Comparison of ENCODE assay signal across 8 cellular contexts in the genomic region with DNA sequence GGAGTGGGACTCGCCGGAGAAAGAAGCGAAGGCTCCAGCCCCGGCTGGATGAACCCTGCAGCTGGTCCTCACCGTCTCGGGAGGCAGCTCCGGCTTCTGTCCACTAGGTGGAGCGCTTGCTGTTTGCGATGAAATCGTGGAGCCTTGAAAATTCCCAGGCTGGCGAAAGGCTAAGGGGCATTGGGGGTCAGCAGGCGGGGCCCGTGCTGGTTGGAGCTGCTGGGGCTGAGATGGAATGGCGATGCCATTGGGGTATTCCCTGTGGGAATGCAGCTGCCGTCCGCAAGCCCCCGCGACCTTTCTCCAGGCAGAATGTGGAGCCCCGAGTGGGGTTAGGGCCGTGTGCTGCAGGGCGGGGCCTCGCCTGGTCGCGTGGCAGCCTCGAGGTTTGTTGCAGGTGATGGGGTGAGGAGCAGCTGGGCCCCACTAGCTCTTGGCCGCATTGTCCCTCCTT.
DNase-seq lines count a peak whose midpoint lies in the region; ATAC-seq and TF ChIP-seq lines count a peak whose summit lies in the region.

No MANE protein-coding gene starts in this region.

- H3K4me1 Mint-ChIP-seq in naive B cell, result peaks cover 21 to 33% (median 26%) of the 10 kb centered on the region in 3 donors
- peaks cover 23% of the 10 kb centered on the region for H3K4me1 Mint-ChIP-seq in stimulated activated memory B cell treated with anti-CD40 and anti-IgM and Interleukin-4, amounts not matched to agents 10 μg/mL and 1 μg/mL and 100 μg/mL, for 72 hours

- POLR2A ChIA-PET in BJ (lab: Charles Lee), result no interaction called here

- no peaks in the 10 kb centered on the region for H3K9me3 Mint-ChIP-seq in naive B cell
- no peaks in the 10 kb centered on the region for H3K9me3 Mint-ChIP-seq in stimulated activated memory B cell treated with anti-CD40 and anti-IgM and Interleukin-4, amounts not matched to agents 10 μg/mL and 1 μg/mL and 100 μg/mL, for 72 hours

- CTCF ChIA-PET in BJ (lab: Yijun Ruan, JAX), result interaction anchor here (0.6 to 2.3 kb wide), 18 partner anchors 8 to 154 kb away, joined by 3 to 20 read pairs (median 4); no protein-coding TSS in a partner anchor

- H3K27ac Mint-ChIP-seq in naive B cell, result peak overlapping the region in 5 of 6 donors; percentile 66 to 93 (median 82)
- H3K27ac Mint-ChIP-seq in stimulated activated memory B cell treated with anti-CD40 and anti-IgM and Interleukin-4, amounts not matched to agents 10 μg/mL and 1 μg/mL and 100 μg/mL, for 72 hours, result no peak overlapping the region

- no peak for TF ChIP-seq EP300 in esophagus muscularis mucosa (IDR thresholded peaks at IDR 0.05)

- DNase-seq in BJ (ENCODE audit: low read depth) (no peak), HAP-1 (ENCODE audit: low spot score in 2 of 2) (peak; percentile 59 to 90), NOMO-1 treated with DMSO at 0.1 percent for 48 hours (lab: John Stamatoyannopoulos, UW; ENCODE audit: unreplicated experiment) (peak; percentile 8), activated T-cell treated with anti-CD3 and anti-CD28 coated beads for 1 hour (ENCODE audit: low read depth) (peak; percentile 51), esophagus muscularis mucosa (ENCODE audit: extremely low spot score) (no peak), naive B cell (peak; percentile 56)

- H3K4me3 ChIP-seq in BJ (ENCODE audit: low read depth, low read length) (no peak overlapping the region), HAP-1 (no peak overlapping the region), esophagus muscularis mucosa (peak overlapping the region in 2 of 4 donors; percentile 13 to 25)

- peak; percentile 95 for TF ChIP-seq CTCF in BJ (IDR thresholded peaks at IDR 0.05; ENCODE audit: insufficient read depth, low read depth, low read length)
- TF ChIP-seq CTCF in esophagus muscularis mucosa (IDR thresholded peaks at IDR 0.05), result peak; percentile 75 to 96 (median 85)

- H3K9me3 ChIP-seq in HAP-1 (no peaks in the 10 kb centered on the region), esophagus muscularis mucosa (no peaks in the 10 kb centered on the region)

- H3K27me3 Mint-ChIP-seq in naive B cell, result no peaks in the 10 kb centered on the region
- no peaks in the 10 kb centered on the region for H3K27me3 Mint-ChIP-seq in stimulated activated memory B cell treated with anti-CD40 and anti-IgM and Interleukin-4, amounts not matched to agents 10 μg/mL and 1 μg/mL and 100 μg/mL, for 72 hours

- H3K36me3 ChIP-seq in BJ (ENCODE audit: control insufficient read depth, insufficient read depth, low read length), result no peaks in the 10 kb centered on the region
- H3K36me3 ChIP-seq in HAP-1 (replicated peaks), result no peaks in the 10 kb centered on the region
- H3K36me3 ChIP-seq in esophagus muscularis mucosa, result no peaks in the 10 kb centered on the region

- ATAC-seq in naive B cell (ENCODE audit: low read depth in 2 of 2) (peak; percentile 67 to 77), HG02884 (IDR thresholded peaks at IDR 0.05; ENCODE audit: unreplicated experiment) (no peak)
- ATAC-seq in stimulated activated memory B cell treated with anti-CD40 and anti-IgM and Interleukin-4, amounts not matched to agents 10 μg/mL and 1 μg/mL and 100 μg/mL, for 72 hours, result peak; percentile 68

- no peak for TF ChIP-seq POLR2A in esophagus muscularis mucosa (IDR thresholded peaks at IDR 0.05; ENCODE audit: low read depth)

- intact Hi-C loops in esophagus muscularis mucosa (cut with DNase I), result no loop called here

- in situ Hi-C loops in HAP-1 (cut with MboI; ENCODE audit: low sequenced_read_pairs), result no loop called here

- peaks cover 0 to 7% of the 10 kb centered on the region in 2 donors for H3K36me3 Mint-ChIP-seq in naive B cell
- H3K36me3 Mint-ChIP-seq in stimulated activated memory B cell treated with anti-CD40 and anti-IgM and Interleukin-4, amounts not matched to agents 10 μg/mL and 1 μg/mL and 100 μg/mL, for 72 hours, result peaks cover 2% of the 10 kb centered on the region

- 25% methylated on average over 8 of the region's 26 CpGs for WGBS in esophagus muscularis mucosa

- peak overlapping the region in 2 of 8 donors; percentile 28 to 42 for H3K4me3 Mint-ChIP-seq in naive B cell
- H3K4me3 Mint-ChIP-seq in stimulated activated memory B cell treated with anti-CD40 and anti-IgM and Interleukin-4, amounts not matched to agents 10 μg/mL and 1 μg/mL and 100 μg/mL, for 72 hours, result peak overlapping the region; percentile 36

- H3K4me1 ChIP-seq in HAP-1 (peaks cover 4% of the 10 kb centered on the region), esophagus muscularis mucosa (peaks cover 0 to 11% (median 9%) of the 10 kb centered on the region in 4 donors)

- no peak overlapping the region for H3K27ac ChIP-seq in esophagus muscularis mucosa (replicated peaks in 1 of 4)

- peaks cover 2% of the 10 kb centered on the region for H3K27me3 ChIP-seq in BJ (ENCODE audit: control insufficient read depth, insufficient read depth, low read length)
- no peaks in the 10 kb centered on the region for H3K27me3 ChIP-seq in HAP-1 (ENCODE audit: low read depth)
- H3K27me3 ChIP-seq in esophagus muscularis mucosa, result peaks cover 0 to 56% (median 0%) of the 10 kb centered on the region in 4 donors

Comparison
In these comparisons a context has a peak if more than half of its experiments do, and no peak if none do; other contexts are left out.
1. DNase-seq: peak in HAP-1 (2 of 2), NOMO-1 treated with DMSO at 0.1 percent for 48 hours (single experiment), activated T-cell treated with anti-CD3 and anti-CD28 coated beads for 1 hour (single experiment) and naive B cell (single experiment); none in BJ (single experiment) and esophagus muscularis mucosa (single experiment).